8 cellular contexts compared by ENCODE assay signal in genomic region chr1:151993084-151993733, GRCh38. TPM values are rescaled to one million over a fixed set of nuclear protein-coding genes. Genes with fewer than 3 reads are reported as not detected.
DNase-seq lines count a peak whose midpoint lies in the region; FAIRE-seq and TF ChIP-seq lines count a peak whose summit lies in the region.

No MANE protein-coding gene starts in this region.

- H3K4me3 ChIP-seq in BJ (ENCODE audit: low read depth, low read length) (peak overlapping the region; percentile 89), epithelial cell of proximal tubule (ENCODE audit: low read depth, low read length) (peak overlapping the region; percentile 98)

- H3K4me1 Mint-ChIP-seq in activated CD4-positive, alpha-beta memory T cell treated with anti-CD3 and anti-CD28 coated beads, Interleukin-2, amount 10 ng/mL, durations not matched to agents 7 days and 5 days, result peaks cover 60% of the 10 kb centered on the region
- H3K4me1 Mint-ChIP-seq in neural crest cell, result peaks cover 26% of the 10 kb centered on the region

- H3K36me3 ChIP-seq in BJ (ENCODE audit: control insufficient read depth, insufficient read depth, low read length), result no peaks in the 10 kb centered on the region
- H3K36me3 ChIP-seq in KOPT-K1 (ENCODE audit: insufficient read depth, low read length), result no peaks in the 10 kb centered on the region

- peak overlapping the region; percentile 20 for H3K27ac ChIP-seq in KOPT-K1 (ENCODE audit: low read depth, low read length, poor library complexity, severe bottlenecking)

- no peak for FAIRE-seq in frontal cortex (lab: Jason Lieb, UNC)

- H3K9me3 Mint-ChIP-seq in activated CD4-positive, alpha-beta memory T cell treated with anti-CD3 and anti-CD28 coated beads, Interleukin-2, amount 10 ng/mL, durations not matched to agents 7 days and 5 days, result no peaks in the 10 kb centered on the region
- H3K9me3 Mint-ChIP-seq in neural crest cell, result no peaks in the 10 kb centered on the region

- H3K9me3 ChIP-seq in KOPT-K1 (ENCODE audit: insufficient read depth, low read length, poor library complexity, severe bottlenecking), result no peaks in the 10 kb centered on the region

- no peaks in the 10 kb centered on the region for H3K27me3 ChIP-seq in BJ (ENCODE audit: control insufficient read depth, insufficient read depth, low read length)

- peak overlapping the region; percentile 91 for H3K4me3 Mint-ChIP-seq in activated CD4-positive, alpha-beta memory T cell treated with anti-CD3 and anti-CD28 coated beads, Interleukin-2, amount 10 ng/mL, durations not matched to agents 7 days and 5 days
- peak overlapping the region; percentile 86 for H3K4me3 Mint-ChIP-seq in neural crest cell

- POLR2A ChIA-PET in BJ (lab: Charles Lee), result interaction anchor here (0.6 kb wide), 1 partner anchor 28 kb away, joined by 5 read pairs; no protein-coding TSS in a partner anchor
- POLR2A ChIA-PET in activated CD4-positive, alpha-beta memory T cell treated with anti-CD3 and anti-CD28 coated beads, Interleukin-2, amount 10 ng/mL, durations not matched to agents 7 days and 5 days (lab: Charles Lee), result interaction anchor here (0.6 to 5.7 kb wide), 14 partner anchors 9 to 594 kb away, joined by 3 to 71 read pairs (median 4); partner anchors contain the start of gene PSMB4

- DNase-seq in BJ (ENCODE audit: low read depth), result no peak
- peak; percentile 51 for DNase-seq in activated CD4-positive, alpha-beta memory T cell treated with anti-CD3 and anti-CD28 coated beads, Interleukin-2, amount 10 ng/mL, durations not matched to agents 7 days and 5 days
- no peak for DNase-seq in epithelial cell of proximal tubule (ENCODE audit: low read depth)
- DNase-seq in neural crest cell (ENCODE audit: low read depth, low spot score), result no peak
- DNase-seq in frontal cortex (ENCODE audit: low spot score in 2 of 2), result no peak
- DNase-seq in NCI-H1694 (lab: John Stamatoyannopoulos, UW), result no peak
- no peak for DNase-seq in amniotic stem cell (lab: John Stamatoyannopoulos, UW)

- CTCF ChIA-PET in BJ (lab: Yijun Ruan, JAX), result interaction anchor here (13.9 to 14.5 kb wide), 2 partner anchors 26 to 59 kb away, joined by 299 to 315 read pairs; no protein-coding TSS in a partner anchor
- CTCF ChIA-PET in activated CD4-positive, alpha-beta memory T cell treated with anti-CD3 and anti-CD28 coated beads, Interleukin-2, amount 10 ng/mL, durations not matched to agents 7 days and 5 days (lab: Charles Lee), result interaction anchor here (0.9 to 2.9 kb wide), 6 partner anchors 8 to 89 kb away, joined by 3 to 22 read pairs (median 3); no protein-coding TSS in a partner anchor

- peak overlapping the region; percentile 98 for H3K27ac Mint-ChIP-seq in activated CD4-positive, alpha-beta memory T cell treated with anti-CD3 and anti-CD28 coated beads, Interleukin-2, amount 10 ng/mL, durations not matched to agents 7 days and 5 days
- H3K27ac Mint-ChIP-seq in neural crest cell (ENCODE audit: unreplicated experiment), result no peak overlapping the region

- TF ChIP-seq CTCF in BJ (IDR thresholded peaks at IDR 0.05; ENCODE audit: insufficient read depth, low read depth, low read length) (no peak), epithelial cell of proximal tubule (conservative IDR thresholded peaks at IDR 0.05; ENCODE audit: low read depth, low read length) (no peak), neural crest cell (conservative IDR thresholded peaks at IDR 0.05) (no peak)

- no peaks in the 10 kb centered on the region for H3K27me3 Mint-ChIP-seq in activated CD4-positive, alpha-beta memory T cell treated with anti-CD3 and anti-CD28 coated beads, Interleukin-2, amount 10 ng/mL, durations not matched to agents 7 days and 5 days
- peaks cover 81% of the 10 kb centered on the region for H3K27me3 Mint-ChIP-seq in neural crest cell (ENCODE audit: low read depth)

- peaks cover 45% of the 10 kb centered on the region for H3K36me3 Mint-ChIP-seq in activated CD4-positive, alpha-beta memory T cell treated with anti-CD3 and anti-CD28 coated beads, Interleukin-2, amount 10 ng/mL, durations not matched to agents 7 days and 5 days (ENCODE audit: low read depth)
- H3K36me3 Mint-ChIP-seq in neural crest cell (ENCODE audit: low read depth), result no peaks in the 10 kb centered on the region

RNA-seq across cellular contexts. Expression of gene S100A10, which starts 0.5 kb away (rescaled TPM):
- polyA plus RNA-seq in BJ (2011; rRNA removed), result 40.3 and 88.4 TPM in 2 replicates
- polyA minus RNA-seq in BJ (2011; rRNA and poly(A)+ RNA removed), result 44.3 and 50.4 TPM in 2 replicates
- 100 to 1,000 TPM; 631 to 641 TPM for total RNA-seq in activated CD4-positive, alpha-beta memory T cell treated with anti-CD3 and anti-CD28 coated beads, Interleukin-2, amount 10 ng/mL, durations not matched to agents 7 days and 5 days
- total RNA-seq in epithelial cell of proximal tubule, result 216 and 394 TPM in 2 replicates
- total RNA-seq in neural crest cell, result 44.8 and 65.6 TPM in 2 replicates
- 2.4 TPM for total RNA-seq in frontal cortex

RNA-seq across cellular contexts. Expression of gene S100A11, which starts 43.6 kb away (rescaled TPM):
- 1,269 and 1,278 TPM in 2 replicates for polyA plus RNA-seq in BJ (2011; rRNA removed)
- polyA minus RNA-seq in BJ (2011; rRNA and poly(A)+ RNA removed), result 615 and 739 TPM in 2 replicates
- total RNA-seq in activated CD4-positive, alpha-beta memory T cell treated with anti-CD3 and anti-CD28 coated beads, Interleukin-2, amount 10 ng/mL, durations not matched to agents 7 days and 5 days, result 100 to 1,000 TPM; 504 to 539 TPM
- 575 and 947 TPM in 2 replicates for total RNA-seq in epithelial cell of proximal tubule
- total RNA-seq in neural crest cell, result 41.6 and 44.7 TPM in 2 replicates
- 1.6 TPM for total RNA-seq in frontal cortex

Comparison
In these comparisons a context has a peak if more than half of its experiments do, and no peak if none do; other contexts are left out.
1. RNA of gene S100A10, which starts 0.5 kb away (total RNA-seq): 631 to 641 TPM in activated CD4-positive, alpha-beta memory T cell treated with anti-CD3 and anti-CD28 coated beads, Interleukin-2, amount 10 ng/mL, durations not matched to agents 7 days and 5 days, 216 to 394 TPM in epithelial cell of proximal tubule and 44.8 to 65.6 TPM in neural crest cell; 2.4 TPM in frontal cortex (single experiment); every median in the first group is over 10 times any median in the second.
2. RNA of gene S100A11, which starts 43.6 kb away (total RNA-seq): 575 to 947 TPM in epithelial cell of proximal tubule, 504 to 539 TPM in activated CD4-positive, alpha-beta memory T cell treated with anti-CD3 and anti-CD28 coated beads, Interleukin-2, amount 10 ng/mL, durations not matched to agents 7 days and 5 days and 41.6 to 44.7 TPM in neural crest cell; 1.6 TPM in frontal cortex (single experiment); every median in the first group is over 10 times any median in the second.